In genomic region chr17:74923538-74924249, GRCh38 we compare ENCODE assay signal across 8 cellular contexts. TPM values are rescaled to one million over a fixed set of nuclear protein-coding genes. Genes with fewer than 3 reads are reported as not detected.
DNase-seq lines count a peak whose midpoint lies in the region; ATAC-seq, FAIRE-seq and TF ChIP-seq lines count a peak whose summit lies in the region.

No MANE protein-coding gene starts in this region.

- intact Hi-C loops in PC-3 (cut with micrococcal nuclease): loop anchor here (1.0 kb wide), 2 partner anchors 21 to 35 kb away; no protein-coding TSS in a partner anchor

- DNase-seq in A549 (ENCODE audit: low read depth in 1 of 2, low spot score in 1 of 2): peak; percentile 64 to 92
- peak; percentile 90 for DNase-seq in GM19239 (ENCODE audit: insufficient read length, low spot score)
- peak; percentile 80 for DNase-seq in PC-3
- DNase-seq in foreskin fibroblast: peak; percentile 23 to 74
- peak; percentile 17 for DNase-seq in occipital lobe (lab: John Stamatoyannopoulos, UW)
- DNase-seq in thoracic aorta (ENCODE audit: low spot score): peak; percentile 19

- no peaks in the 10 kb centered on the region for H3K79me2 ChIP-seq in PC-3 (ENCODE audit: low read length)

- H3F3A ChIP-seq in PC-3 (ENCODE audit: low read length, unreplicated experiment): no peaks in the 10 kb centered on the region

- no peak overlapping the region for H3K9ac ChIP-seq in PC-3 (ENCODE audit: low read length)

- H3K27me3 ChIP-seq in PC-3 (ENCODE audit: low read length) (peaks cover 31% of the 10 kb centered on the region), thoracic aorta (replicated peaks; ENCODE audit: insufficient read depth) (peaks cover 4% of the 10 kb centered on the region)

- ATAC-seq in A549 (peak; percentile 49 to 80), PC-3 (peak; percentile 88), thoracic aorta (ENCODE audit: insufficient number of reproducible peaks, low FRiP score, low read depth) (no peak), GM19351 (IDR thresholded peaks at IDR 0.05; ENCODE audit: unreplicated experiment) (no peak)
- ATAC-seq in activated T-helper 17 cell treated with anti-CD3 and anti-CD28 coated beads, Interleukin-2, amount 50 U/mL, for 72 hours (replicated peaks): peak; percentile 82

- H3K9me3 Mint-ChIP-seq in activated T-helper 17 cell treated with anti-CD3 and anti-CD28 coated beads, Interleukin-2, amount 50 U/mL, for 72 hours: no peaks in the 10 kb centered on the region

- peak overlapping the region; percentile 84 for H2AFZ ChIP-seq in PC-3 (ENCODE audit: low read length)

- H3K36me3 ChIP-seq in PC-3 (ENCODE audit: low read depth, low read length): no peaks in the 10 kb centered on the region
- H3K36me3 ChIP-seq in thoracic aorta: no peaks in the 10 kb centered on the region

- peak; percentile 98 for TF ChIP-seq CTCF in A549 (IDR thresholded peaks at IDR 0.05)
- TF ChIP-seq CTCF in PC-3 (conservative IDR thresholded peaks at IDR 0.05; ENCODE audit: low read depth, low read length): peak; percentile 88
- TF ChIP-seq CTCF in foreskin fibroblast (IDR thresholded peaks at IDR 0.05; ENCODE audit: low read depth, low read length): peak; percentile 44
- TF ChIP-seq CTCF in thoracic aorta (IDR thresholded peaks at IDR 0.05): peak; percentile 83

- 14% methylated on average over 39 of the region's 59 CpGs for WGBS in A549 (ENCODE audit: missing lambda C conversion rate)

- no peaks in the 10 kb centered on the region for H3K9me2 ChIP-seq in PC-3 (replicated peaks; ENCODE audit: low read length)

- no TSS peak for BruUV-seq in PC-3 (replicated peaks; lab: Mats Ljungman, UMichigan)

- H3K27me3 Mint-ChIP-seq in activated T-helper 17 cell treated with anti-CD3 and anti-CD28 coated beads, Interleukin-2, amount 50 U/mL, for 72 hours: peaks cover 37% of the 10 kb centered on the region

- no peaks in the 10 kb centered on the region for H4K20me1 ChIP-seq in PC-3 (ENCODE audit: low read length)

- FAIRE-seq in A549 (lab: Jason Lieb, UNC) (no peak), GM19239 (lab: Jason Lieb, UNC) (no peak)

- H3K4me3 ChIP-seq in A549: peak overlapping the region; percentile 46
- H3K4me3 ChIP-seq in PC-3 (ENCODE audit: low read length): peak overlapping the region; percentile 63
- no peak overlapping the region for H3K4me3 ChIP-seq in foreskin fibroblast (ENCODE audit: low read depth in 1 of 2, low read length in 2 of 2)
- H3K4me3 ChIP-seq in thoracic aorta: peak overlapping the region; percentile 62

- peak; percentile 88 to 97 for TF ChIP-seq RAD21 in A549 (conservative IDR thresholded peaks at IDR 0.05 in 1 of 2, IDR thresholded peaks at IDR 0.05 in 1 of 2)

- no peaks in the 10 kb centered on the region for H3K36me3 Mint-ChIP-seq in activated T-helper 17 cell treated with anti-CD3 and anti-CD28 coated beads, Interleukin-2, amount 50 U/mL, for 72 hours (ENCODE audit: low read depth)

- no peak for TF ChIP-seq POLR2A in A549 (IDR thresholded peaks at IDR 0.05; ENCODE audit: low read length)

- H3K4me1 ChIP-seq in A549 (peaks cover 19% of the 10 kb centered on the region; the same call in 2 of the 3 replicates), PC-3 (ENCODE audit: insufficient read depth, low read length) (no peaks in the 10 kb centered on the region; the same call in 1 of the 2 replicates), thoracic aorta (ENCODE audit: control insufficient read depth in 1 of 2, low read depth in 2 of 2) (peaks cover 18 to 19% of the 10 kb centered on the region in 2 donors)

- peak overlapping the region; percentile 100 for H3K4me2 ChIP-seq in A549
- H3K4me2 ChIP-seq in PC-3 (ENCODE audit: low read length): peak overlapping the region; percentile 92

- H3K27ac ChIP-seq in A549 (peak overlapping the region; percentile 42 to 70; a peak in 5 of 6 replicates), PC-3 (ENCODE audit: low read length) (no peak overlapping the region), thoracic aorta (no peak overlapping the region)

- no peak for TF ChIP-seq EP300 in A549 (IDR thresholded peaks at IDR 0.05)

- CTCF ChIA-PET in A549 (lab: Yijun Ruan, JAX) (interaction anchor here (0.6 to 42.0 kb wide), 39 partner anchors 8 to 345 kb away, joined by 3 to 1448 read pairs (median 4); partner anchors contain the start of genes CDR2L, FDXR, HID1 and MRPL58), PC-3 (lab: Charles Lee) (interaction anchor here (0.5 to 1.0 kb wide), 5 partner anchors 13 to 112 kb away, joined by 3 to 7 read pairs (median 4); no protein-coding TSS in a partner anchor)

- no peak overlapping the region for H3K27ac Mint-ChIP-seq in activated T-helper 17 cell treated with anti-CD3 and anti-CD28 coated beads, Interleukin-2, amount 50 U/mL, for 72 hours

- H3K9me3 ChIP-seq in A549: no peaks in the 10 kb centered on the region
- H3K9me3 ChIP-seq in PC-3 (ENCODE audit: low read length): no peaks in the 10 kb centered on the region
- no peaks in the 10 kb centered on the region for H3K9me3 ChIP-seq in thoracic aorta

- H3K4me3 Mint-ChIP-seq in activated T-helper 17 cell treated with anti-CD3 and anti-CD28 coated beads, Interleukin-2, amount 50 U/mL, for 72 hours: no peak overlapping the region

- POLR2A ChIA-PET in A549 (lab: Yijun Ruan, JAX) (interaction anchor here (1.0 kb wide), 1 partner anchor 50 kb away, joined by 3 read pairs; no protein-coding TSS in a partner anchor), PC-3 (lab: Charles Lee; ENCODE audit: unreplicated experiment) (no interaction called here)

- no peaks in the 10 kb centered on the region for H3K4me1 Mint-ChIP-seq in activated T-helper 17 cell treated with anti-CD3 and anti-CD28 coated beads, Interleukin-2, amount 50 U/mL, for 72 hours

TF ChIP-seq in A549, 52 proteins besides CTCF, POLR2A, EP300 and RAD21 (continues in another document):
- TF ChIP-seq SMC3 (IDR thresholded peaks at IDR 0.05) (peak; percentile 91), EHMT2 (IDR thresholded peaks at IDR 0.05; ENCODE audit: low read depth) (no peak), MAZ (IDR thresholded peaks at IDR 0.05; ENCODE audit: borderline replicate concordance, low read depth, low read length) (no peak), MYC (IDR thresholded peaks at IDR 0.05; ENCODE audit: borderline replicate concordance, low read length) (peak; percentile 59; the same call in 1 of the 2 replicates), CBX8 (IDR thresholded peaks at IDR 0.05) (no peak), FOXS1 (CRISPR knock-in tag; IDR thresholded peaks at IDR 0.05) (no peak)
- TF ChIP-seq, protein P1, sequence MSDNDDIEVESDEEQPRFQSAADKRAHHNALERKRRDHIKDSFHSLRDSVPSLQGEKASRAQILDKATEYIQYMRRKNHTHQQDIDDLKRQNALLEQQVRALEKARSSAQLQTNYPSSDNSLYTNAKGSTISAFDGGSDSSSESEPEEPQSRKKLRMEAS (IDR thresholded peaks at IDR 0.05): peak; percentile 99

RNA-seq across cellular contexts. Expression of gene OTOP2, which starts 0.4 kb away (rescaled TPM):
- 0.06 and 0.11 TPM in 2 replicates for polyA plus RNA-seq in A549 (2011; rRNA removed)
- 0.08 and 0.10 TPM in 2 replicates for polyA plus RNA-seq in A549 (2012; cell fraction: cytosol; rRNA removed)
- polyA plus RNA-seq in A549 (2012; cell fraction: nucleus; rRNA removed): 0.13 and 0.24 TPM in 2 replicates
- polyA plus RNA-seq in A549 (2017; fragmentation: RNase III; extraction: RNeasy Plus Mini Kit Qiagen cat#74134 plus additional on column Dnase treatment): 0.08 TPM in 1 of 3 replicates, not detected in the others
- not detected in 2 replicates for polyA minus RNA-seq in A549 (2011; rRNA and poly(A)+ RNA removed)
- not detected in 2 replicates for total RNA-seq in PC-3 (2014; rRNA removed)
- not detected for total RNA-seq in activated T-helper 17 cell treated with anti-CD3 and anti-CD28 coated beads, Interleukin-2, amount 50 U/mL, for 72 hours
- total RNA-seq in occipital lobe: not detected
- not detected for total RNA-seq in thoracic aorta

RNA-seq across cellular contexts. Expression of gene USH1G, which starts 0.6 kb away (rescaled TPM):
- polyA plus RNA-seq in A549 (2011; rRNA removed) (0.05 and 0.12 TPM in 2 replicates), A549 (2017; fragmentation: RNase III; extraction: RNeasy Plus Mini Kit Qiagen cat#74134 plus additional on column Dnase treatment) (0.04 to 0.09 TPM (median 0.07 TPM) in 3 replicates)
- polyA plus RNA-seq in A549 (2012; cell fraction: cytosol; rRNA removed): 0.06 and 0.11 TPM in 2 replicates
- polyA plus RNA-seq in A549 (2012; cell fraction: nucleus; rRNA removed): 0.06 and 0.13 TPM in 2 replicates
- polyA minus RNA-seq in A549 (2011; rRNA and poly(A)+ RNA removed): 0.15 and 0.21 TPM in 2 replicates
- total RNA-seq in PC-3 (2014; rRNA removed) (0.04 TPM in 1 of 2 replicates, not detected in the other), occipital lobe (0.16 TPM), thoracic aorta (not detected)
- not detected for total RNA-seq in activated T-helper 17 cell treated with anti-CD3 and anti-CD28 coated beads, Interleukin-2, amount 50 U/mL, for 72 hours

RNA-seq across cellular contexts. Expression of gene OTOP3, which starts 12.0 kb away (rescaled TPM):
- polyA plus RNA-seq in A549 (2011; rRNA removed): not detected in 2 replicates
- 0.01 TPM in 1 of 2 replicates, not detected in the other for polyA plus RNA-seq in A549 (2012; cell fraction: cytosol; rRNA removed)
- polyA plus RNA-seq in A549 (2012; cell fraction: nucleus; rRNA removed): 0.01 TPM in 1 of 2 replicates, not detected in the other
- not detected in 3 replicates for polyA plus RNA-seq in A549 (2017; fragmentation: RNase III; extraction: RNeasy Plus Mini Kit Qiagen cat#74134 plus additional on column Dnase treatment)
- polyA minus RNA-seq in A549 (2011; rRNA and poly(A)+ RNA removed): not detected in 2 replicates
- not detected in 2 replicates for total RNA-seq in PC-3 (2014; rRNA removed)
- not detected for total RNA-seq in activated T-helper 17 cell treated with anti-CD3 and anti-CD28 coated beads, Interleukin-2, amount 50 U/mL, for 72 hours
- total RNA-seq in occipital lobe: not detected
- not detected for total RNA-seq in thoracic aorta

RNA-seq across cellular contexts. Expression of gene FADS6, which starts 30.3 kb away (rescaled TPM):
- polyA plus RNA-seq in A549 (2011; rRNA removed) (not detected in 2 replicates), A549 (2017; fragmentation: RNase III; extraction: RNeasy Plus Mini Kit Qiagen cat#74134 plus additional on column Dnase treatment) (0.04 TPM in 1 of 3 replicates, not detected in the others)
- 0.03 TPM in 1 of 2 replicates, not detected in the other for polyA plus RNA-seq in A549 (2012; cell fraction: cytosol; rRNA removed)
- 0.02 TPM in 1 of 2 replicates, not detected in the other for polyA plus RNA-seq in A549 (2012; cell fraction: nucleus; rRNA removed)
- not detected in 2 replicates for polyA minus RNA-seq in A549 (2011; rRNA and poly(A)+ RNA removed)
- total RNA-seq in PC-3 (2014; rRNA removed) (not detected in 2 replicates), occipital lobe (0.16 TPM), thoracic aorta (not detected)
- not detected for total RNA-seq in activated T-helper 17 cell treated with anti-CD3 and anti-CD28 coated beads, Interleukin-2, amount 50 U/mL, for 72 hours

RNA-seq across cellular contexts. Expression of gene HID1, which starts 48.9 kb away (rescaled TPM):
- polyA plus RNA-seq in A549 (2011; rRNA removed) (11.7 and 15.2 TPM in 2 replicates), A549 (2017; fragmentation: RNase III; extraction: RNeasy Plus Mini Kit Qiagen cat#74134 plus additional on column Dnase treatment) (3.7 to 6.2 TPM (median 5.2 TPM) in 3 replicates)
- 5.9 and 7.4 TPM in 2 replicates for polyA plus RNA-seq in A549 (2012; cell fraction: cytosol; rRNA removed)
- 30.4 and 39.1 TPM in 2 replicates for polyA plus RNA-seq in A549 (2012; cell fraction: nucleus; rRNA removed)
- polyA minus RNA-seq in A549 (2011; rRNA and poly(A)+ RNA removed): 27.2 and 27.3 TPM in 2 replicates
- total RNA-seq in PC-3 (2014; rRNA removed) (40.6 and 51.0 TPM in 2 replicates), occipital lobe (13.7 TPM), thoracic aorta (10 to 100 TPM; 14.3 to 14.8 TPM)
- total RNA-seq in activated T-helper 17 cell treated with anti-CD3 and anti-CD28 coated beads, Interleukin-2, amount 50 U/mL, for 72 hours: 1 to 10 TPM; 1.2 to 2.8 TPM

Comparison
In these comparisons a context has a peak if more than half of its experiments do, and no peak if none do; other contexts are left out.
1. ATAC-seq: peak in A549 (2 of 2), PC-3 (single experiment) and activated T-helper 17 cell treated with anti-CD3 and anti-CD28 coated beads, Interleukin-2, amount 50 U/mL, for 72 hours (single experiment); none in thoracic aorta (single experiment) and GM19351 (single experiment).
2. DNase-seq: peak in every context shown above with its lines; median percentile 90 in GM19239; 80 in PC-3; 78 in A549; 48 in foreskin fibroblast; 19 in thoracic aorta; 17 in occipital lobe.
3. H3K27ac ChIP-seq: peak in A549 (2 of 2); none in PC-3 (single experiment) and thoracic aorta (0 of 2).
4. H3K4me3 ChIP-seq: peak in A549 (single experiment), PC-3 (single experiment) and thoracic aorta (single experiment); none in foreskin fibroblast (0 of 2).
5. CTCF ChIP-seq: peak in every context shown above with its lines; median percentile 98 in A549; 88 in PC-3; 83 in thoracic aorta; 44 in foreskin fibroblast.